ENCODE assay signal across 1 cellular context in genomic region chr10:97715259-97715874, GRCh38.
TF ChIP-seq lines count a peak whose summit lies in the region.

No MANE protein-coding gene starts in this region.

TF ChIP-seq in H1, 55 proteins besides CTCF, POLR2A, EP300 and RAD21:
- TF ChIP-seq E2F6 (IDR thresholded peaks at IDR 0.05), result no peak
